In the genomic region with DNA sequence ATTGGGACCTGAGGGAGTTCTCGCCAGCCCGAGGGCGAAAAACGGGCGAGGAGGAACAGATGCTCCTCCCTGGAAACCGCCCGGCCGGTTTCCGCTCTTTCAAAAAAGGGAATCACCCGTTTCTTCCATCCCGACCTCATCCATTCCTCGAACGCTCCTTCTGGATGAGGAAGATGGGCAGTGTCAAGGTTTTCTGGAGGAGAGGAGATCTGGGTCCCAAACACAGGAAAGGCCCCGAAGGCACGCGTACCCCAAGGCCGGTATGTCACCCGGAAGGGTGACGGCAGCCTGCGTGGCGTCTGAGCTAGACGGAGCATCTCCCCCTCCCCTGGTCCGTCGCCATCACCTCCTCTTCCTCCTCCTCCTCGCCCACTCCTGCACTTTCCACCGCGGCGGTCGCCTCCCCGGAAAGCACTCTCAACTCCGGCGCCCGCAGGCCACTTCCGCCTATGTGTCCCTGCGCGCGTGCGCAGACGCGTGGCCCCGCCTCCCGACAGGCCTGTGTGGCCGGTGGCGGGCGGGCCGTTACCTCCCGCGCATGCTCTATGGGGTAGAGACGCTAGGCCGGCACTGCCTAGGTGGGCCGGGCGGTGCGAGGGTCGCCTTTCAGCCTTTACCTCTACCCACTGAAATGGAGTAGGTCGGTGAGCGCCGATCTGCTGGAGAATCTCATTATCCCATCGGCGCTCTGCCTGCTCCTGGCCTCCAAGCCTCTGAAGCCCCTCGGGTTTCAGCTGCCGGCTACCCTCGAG, we compare ENCODE assay signal across 1 cellular context.
TF ChIP-seq lines count a peak whose summit lies in the region.

Gene SLC35B3 (minus strand): TSS at position 453 of the 752 bp plus-strand sequence.

TF ChIP-seq in HepG2, 621 proteins besides CTCF, POLR2A, EP300 and RAD21 (continued from another document and continues in another):
- TF ChIP-seq ZNF546 (CRISPR knock-in tag; conservative IDR thresholded peaks at IDR 0.05) = peak; percentile 83; the same call in 1 of the 2 replicates
- TF ChIP-seq XBP1 (CRISPR knock-in tag; IDR thresholded peaks at IDR 0.05) = no peak
- TF ChIP-seq ZNF766 (CRISPR knock-in tag; IDR thresholded peaks at IDR 0.05; ENCODE audit: borderline replicate concordance) = no peak
- peak; percentile 76; the same call in 1 of the 2 replicates for TF ChIP-seq ZNF615 (CRISPR knock-in tag; IDR thresholded peaks at IDR 0.05; ENCODE audit: borderline replicate concordance)
- peak; percentile 76; the same call in 1 of the 2 replicates for TF ChIP-seq REPIN1 (CRISPR knock-in tag; IDR thresholded peaks at IDR 0.05; ENCODE audit: borderline replicate concordance, low read depth)
- TF ChIP-seq KLF13 (CRISPR knock-in tag; IDR thresholded peaks at IDR 0.05) = no peak
- peak; percentile 90 for TF ChIP-seq ZNF235 (CRISPR knock-in tag; IDR thresholded peaks at IDR 0.05; ENCODE audit: borderline replicate concordance)
- peak; percentile 39 for TF ChIP-seq U2AF1 (optimal IDR thresholded peaks at IDR 0.05; ENCODE audit: low read depth, low read length)
- TF ChIP-seq TMF1 (CRISPR knock-in tag; IDR thresholded peaks at IDR 0.05; ENCODE audit: low read depth) = peak; percentile 94
- 0 out of 2 replicates have a peak, but pooled peaks have one; percentile 11 for TF ChIP-seq ZNF3 (CRISPR knock-in tag; IDR thresholded peaks at IDR 0.05)
- peak; percentile 39 for TF ChIP-seq SMAD1 (CRISPR knock-in tag; IDR thresholded peaks at IDR 0.05; ENCODE audit: borderline replicate concordance, low read depth)
- peak; percentile 81 for TF ChIP-seq KDM4B (CRISPR knock-in tag; IDR thresholded peaks at IDR 0.05)
- peak; percentile 30; the same call in 1 of the 2 replicates for TF ChIP-seq ZNF12 (CRISPR knock-in tag; IDR thresholded peaks at IDR 0.05)
- peak; percentile 91 for TF ChIP-seq AGO1 (IDR thresholded peaks at IDR 0.05; ENCODE audit: low read depth, low read length, poor library complexity, severe bottlenecking)
- peak; percentile 78; the same call in 1 of the 2 replicates for TF ChIP-seq ZNF510 (CRISPR knock-in tag; IDR thresholded peaks at IDR 0.05; ENCODE audit: low read depth)
- TF ChIP-seq TCF12 (IDR thresholded peaks at IDR 0.05) = no peak
- peak; percentile 79; the same call in 1 of the 2 replicates for TF ChIP-seq TCF12 (CRISPR knock-in tag; IDR thresholded peaks at IDR 0.05)
- TF ChIP-seq, protein P1, sequence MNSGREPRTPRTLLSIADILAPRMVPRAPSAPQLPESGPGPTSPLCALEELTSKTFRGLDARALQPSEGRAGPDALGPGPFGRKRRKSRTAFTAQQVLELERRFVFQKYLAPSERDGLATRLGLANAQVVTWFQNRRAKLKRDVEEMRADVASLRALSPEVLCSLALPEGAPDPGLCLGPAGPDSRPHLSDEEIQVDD (CRISPR knock-in tag; IDR thresholded peaks at IDR 0.05; ENCODE audit: borderline replicate concordance) = 0 out of 2 replicates have a peak, but pooled peaks have one; percentile 44
- TF ChIP-seq, protein P2, sequence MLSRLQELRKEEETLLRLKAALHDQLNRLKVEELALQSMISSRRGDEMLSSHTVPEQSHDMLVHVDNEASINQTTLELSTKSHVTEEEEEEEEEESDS (CRISPR knock-in tag; IDR thresholded peaks at IDR 0.05; ENCODE audit: borderline replicate concordance) = 0 out of 2 replicates have a peak, but pooled peaks have one; percentile 41
- no peak for TF ChIP-seq ZNF17 (CRISPR knock-in tag; IDR thresholded peaks at IDR 0.05)
- no peak for TF ChIP-seq PHF21A (CRISPR knock-in tag; IDR thresholded peaks at IDR 0.05)
- peak; percentile 84 for TF ChIP-seq CBX1 (IDR thresholded peaks at IDR 0.05; ENCODE audit: low read depth)
- peak; percentile 26; the same call in 1 of the 2 replicates for TF ChIP-seq ZSCAN9 (CRISPR knock-in tag; IDR thresholded peaks at IDR 0.05; ENCODE audit: borderline replicate concordance)
- peak; percentile 58; the same call in 1 of the 2 replicates for TF ChIP-seq TARDBP (CRISPR knock-in tag; IDR thresholded peaks at IDR 0.05)
- peak; percentile 96 for TF ChIP-seq CHCHD3 (CRISPR knock-in tag; IDR thresholded peaks at IDR 0.05)
- TF ChIP-seq MTF2 (CRISPR knock-in tag; IDR thresholded peaks at IDR 0.05; ENCODE audit: borderline replicate concordance) = peak; percentile 59; the same call in 1 of the 2 replicates
- TF ChIP-seq ZNF441 (CRISPR knock-in tag; IDR thresholded peaks at IDR 0.05; ENCODE audit: borderline replicate concordance) = peak; percentile 95
- peak; percentile 46; the same call in 1 of the 2 replicates for TF ChIP-seq ZNF337 (CRISPR knock-in tag; IDR thresholded peaks at IDR 0.05; ENCODE audit: borderline replicate concordance, low read depth)
- no peak for TF ChIP-seq ATF7 (IDR thresholded peaks at IDR 0.05)
- peak; percentile 78; the same call in 1 of the 2 replicates for TF ChIP-seq ATF7 (CRISPR knock-in tag; IDR thresholded peaks at IDR 0.05)
- TF ChIP-seq, protein P3, sequence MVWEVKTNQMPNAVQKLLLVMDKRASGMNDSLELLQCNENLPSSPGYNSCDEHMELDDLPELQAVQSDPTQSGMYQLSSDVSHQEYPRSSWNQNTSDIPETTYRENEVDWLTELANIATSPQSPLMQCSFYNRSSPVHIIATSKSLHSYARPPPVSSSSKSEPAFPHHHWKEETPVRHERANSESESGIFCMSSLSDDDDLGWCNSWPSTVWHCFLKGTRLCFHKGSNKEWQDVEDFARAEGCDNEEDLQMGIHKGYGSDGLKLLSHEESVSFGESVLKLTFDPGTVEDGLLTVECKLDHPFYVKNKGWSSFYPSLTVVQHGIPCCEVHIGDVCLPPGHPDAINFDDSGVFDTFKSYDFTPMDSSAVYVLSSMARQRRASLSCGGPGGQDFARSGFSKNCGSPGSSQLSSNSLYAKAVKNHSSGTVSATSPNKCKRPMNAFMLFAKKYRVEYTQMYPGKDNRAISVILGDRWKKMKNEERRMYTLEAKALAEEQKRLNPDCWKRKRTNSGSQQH (CRISPR knock-in tag; IDR thresholded peaks at IDR 0.05; ENCODE audit: low read depth) = peak; percentile 79; the same call in 1 of the 2 replicates
- TF ChIP-seq HNRNPL (IDR thresholded peaks at IDR 0.05; ENCODE audit: low read depth, low read length) = peak; percentile 75; the same call in 1 of the 2 replicates
- no peak for TF ChIP-seq ZNF770 (CRISPR knock-in tag; IDR thresholded peaks at IDR 0.05)
- peak; percentile 96; the same call in 1 of the 2 replicates for TF ChIP-seq ZNF776 (CRISPR knock-in tag; IDR thresholded peaks at IDR 0.05)
- TF ChIP-seq TEAD2 (CRISPR knock-in tag; IDR thresholded peaks at IDR 0.05) = peak; percentile 84; the same call in 1 of the 2 replicates
- peak; percentile 92; the same call in 1 of the 2 replicates for TF ChIP-seq RNF2 (conservative IDR thresholded peaks at IDR 0.05; ENCODE audit: low read depth)
- peak; percentile 42; the same call in 1 of the 2 replicates for TF ChIP-seq GATAD2A (CRISPR knock-in tag; IDR thresholded peaks at IDR 0.05)
- no peak; the same call in 1 of the 2 replicates for TF ChIP-seq ZNF839 (CRISPR knock-in tag; IDR thresholded peaks at IDR 0.05; ENCODE audit: borderline replicate concordance)
- no peak; the same call in none of the 2 replicates for TF ChIP-seq MEIS2 (CRISPR knock-in tag; IDR thresholded peaks at IDR 0.05)
- no peak for TF ChIP-seq FOXP1 (IDR thresholded peaks at IDR 0.05)
- 0 out of 2 replicates have a peak, but pooled peaks have one; percentile 9 for TF ChIP-seq FOXP1 (CRISPR knock-in tag; IDR thresholded peaks at IDR 0.05)
- TF ChIP-seq KLF9 (CRISPR knock-in tag; IDR thresholded peaks at IDR 0.05; ENCODE audit: low read depth) = no peak
- TF ChIP-seq, protein P4, sequence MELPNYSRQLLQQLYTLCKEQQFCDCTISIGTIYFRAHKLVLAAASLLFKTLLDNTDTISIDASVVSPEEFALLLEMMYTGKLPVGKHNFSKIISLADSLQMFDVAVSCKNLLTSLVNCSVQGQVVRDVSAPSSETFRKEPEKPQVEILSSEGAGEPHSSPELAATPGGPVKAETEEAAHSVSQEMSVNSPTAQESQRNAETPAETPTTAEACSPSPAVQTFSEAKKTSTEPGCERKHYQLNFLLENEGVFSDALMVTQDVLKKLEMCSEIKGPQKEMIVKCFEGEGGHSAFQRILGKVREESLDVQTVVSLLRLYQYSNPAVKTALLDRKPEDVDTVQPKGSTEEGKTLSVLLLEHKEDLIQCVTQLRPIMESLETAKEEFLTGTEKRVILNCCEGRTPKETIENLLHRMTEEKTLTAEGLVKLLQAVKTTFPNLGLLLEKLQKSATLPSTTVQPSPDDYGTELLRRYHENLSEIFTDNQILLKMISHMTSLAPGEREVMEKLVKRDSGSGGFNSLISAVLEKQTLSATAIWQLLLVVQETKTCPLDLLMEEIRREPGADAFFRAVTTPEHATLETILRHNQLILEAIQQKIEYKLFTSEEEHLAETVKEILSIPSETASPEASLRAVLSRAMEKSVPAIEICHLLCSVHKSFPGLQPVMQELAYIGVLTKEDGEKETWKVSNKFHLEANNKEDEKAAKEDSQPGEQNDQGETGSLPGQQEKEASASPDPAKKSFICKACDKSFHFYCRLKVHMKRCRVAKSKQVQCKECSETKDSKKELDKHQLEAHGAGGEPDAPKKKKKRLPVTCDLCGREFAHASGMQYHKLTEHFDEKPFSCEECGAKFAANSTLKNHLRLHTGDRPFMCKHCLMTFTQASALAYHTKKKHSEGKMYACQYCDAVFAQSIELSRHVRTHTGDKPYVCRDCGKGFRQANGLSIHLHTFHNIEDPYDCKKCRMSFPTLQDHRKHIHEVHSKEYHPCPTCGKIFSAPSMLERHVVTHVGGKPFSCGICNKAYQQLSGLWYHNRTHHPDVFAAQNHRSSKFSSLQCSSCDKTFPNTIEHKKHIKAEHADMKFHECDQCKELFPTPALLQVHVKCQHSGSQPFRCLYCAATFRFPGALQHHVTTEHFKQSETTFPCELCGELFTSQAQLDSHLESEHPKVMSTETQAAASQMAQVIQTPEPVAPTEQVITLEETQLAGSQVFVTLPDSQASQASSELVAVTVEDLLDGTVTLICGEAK (IDR thresholded peaks at IDR 0.05) = no peak
- TF ChIP-seq, protein P4 (CRISPR knock-in tag; IDR thresholded peaks at IDR 0.05) = peak; percentile 92
- TF ChIP-seq, protein P5, sequence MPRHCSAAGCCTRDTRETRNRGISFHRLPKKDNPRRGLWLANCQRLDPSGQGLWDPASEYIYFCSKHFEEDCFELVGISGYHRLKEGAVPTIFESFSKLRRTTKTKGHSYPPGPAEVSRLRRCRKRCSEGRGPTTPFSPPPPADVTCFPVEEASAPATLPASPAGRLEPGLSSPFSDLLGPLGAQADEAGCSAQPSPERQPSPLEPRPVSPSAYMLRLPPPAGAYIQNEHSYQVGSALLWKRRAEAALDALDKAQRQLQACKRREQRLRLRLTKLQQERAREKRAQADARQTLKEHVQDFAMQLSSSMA (CRISPR knock-in tag; IDR thresholded peaks at IDR 0.05) = peak; percentile 40; the same call in 1 of the 2 replicates
- TF ChIP-seq EEA1 (CRISPR knock-in tag; IDR thresholded peaks at IDR 0.05; ENCODE audit: borderline replicate concordance) = 0 out of 2 replicates have a peak, but pooled peaks have one; percentile 38
- TF ChIP-seq ZNF781 (CRISPR knock-in tag; IDR thresholded peaks at IDR 0.05; ENCODE audit: borderline replicate concordance, not compliant biosample characterization) = peak; percentile 84
- peak; percentile 90 for TF ChIP-seq POLR2AphosphoS5 (IDR thresholded peaks at IDR 0.05; ENCODE audit: low read depth, low read length)
- peak; percentile 29; the same call in 1 of the 2 replicates for TF ChIP-seq FOSL1 (CRISPR knock-in tag; IDR thresholded peaks at IDR 0.05; ENCODE audit: borderline replicate concordance)
- peak; percentile 62 for TF ChIP-seq NFYC (CRISPR knock-in tag; IDR thresholded peaks at IDR 0.05)
- TF ChIP-seq, protein P6, sequence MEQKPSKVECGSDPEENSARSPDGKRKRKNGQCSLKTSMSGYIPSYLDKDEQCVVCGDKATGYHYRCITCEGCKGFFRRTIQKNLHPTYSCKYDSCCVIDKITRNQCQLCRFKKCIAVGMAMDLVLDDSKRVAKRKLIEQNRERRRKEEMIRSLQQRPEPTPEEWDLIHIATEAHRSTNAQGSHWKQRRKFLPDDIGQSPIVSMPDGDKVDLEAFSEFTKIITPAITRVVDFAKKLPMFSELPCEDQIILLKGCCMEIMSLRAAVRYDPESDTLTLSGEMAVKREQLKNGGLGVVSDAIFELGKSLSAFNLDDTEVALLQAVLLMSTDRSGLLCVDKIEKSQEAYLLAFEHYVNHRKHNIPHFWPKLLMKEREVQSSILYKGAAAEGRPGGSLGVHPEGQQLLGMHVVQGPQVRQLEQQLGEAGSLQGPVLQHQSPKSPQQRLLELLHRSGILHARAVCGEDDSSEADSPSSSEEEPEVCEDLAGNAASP (CRISPR knock-in tag; IDR thresholded peaks at IDR 0.05; ENCODE audit: borderline replicate concordance) = 0 out of 2 replicates have a peak, but pooled peaks have one; percentile 18
